In genomic region chr3:29240248-29240647, GRCh38 we compare ENCODE assay signal across 13 cellular contexts. TPM values are rescaled to one million over a fixed set of nuclear protein-coding genes. Genes with fewer than 3 reads are reported as not detected.
A peak's percentile ranks its signal among the peaks of the same experiment; 100 is the strongest.
DNase-seq lines count a peak whose midpoint lies in the region; ATAC-seq, FAIRE-seq and TF ChIP-seq lines count a peak whose summit lies in the region.
"Had no signal": no experiment of that assay in that cellular context is flagged by ENCODE, and none has a peak within 500 bp of the region (broad histone marks: within the 10 kb centered on the region; RNA-seq: fewer than 3 reads in every experiment).

No MANE protein-coding gene starts in this region.

- no peak for ATAC-seq in GM21786 (IDR thresholded peaks at IDR 0.05; ENCODE audit: unreplicated experiment)
- no peak for ATAC-seq in HG03565 (IDR thresholded peaks at IDR 0.05; ENCODE audit: unreplicated experiment)

- H3K4me3 ChIP-seq in NB4 (ENCODE audit: low read depth, low read length), result no peak overlapping the region
- no peak overlapping the region for H3K4me3 ChIP-seq in bronchial epithelial cell (ENCODE audit: low read depth, low read length)
- H3K4me3 ChIP-seq: coronary artery had no signal

- no peak for TF ChIP-seq POLR2A in NB4 (IDR thresholded peaks at IDR 0.05; ENCODE audit: extremely low read depth, insufficient read length)

- TF ChIP-seq CTCF in NB4 (IDR thresholded peaks at IDR 0.05; ENCODE audit: low read depth, low read length) (no peak), bronchial epithelial cell (IDR thresholded peaks at IDR 0.05; ENCODE audit: insufficient read depth, low read length, severe bottlenecking) (no peak)

- DNase-seq in CD1c-positive myeloid dendritic cell (ENCODE audit: extremely low spot score), result peak; percentile 11
- peak; percentile 3 for DNase-seq in NB4 (ENCODE audit: low read depth)
- peak; percentile 77 for DNase-seq in bronchial epithelial cell (ENCODE audit: low read depth)
- DNase-seq in medulla oblongata (ENCODE audit: extremely low spot score), result peak; percentile 4
- no peak for DNase-seq in HK-2 (ENCODE audit: unreplicated experiment)
- no peak for DNase-seq in stimulated activated CD4-positive, alpha-beta T cell treated with anti-CD3 and anti-CD28 coated beads, Interleukin-1b, Interleukin-23, amount 100 ng/mL, for 48 hours
- DNase-seq: naive B cell; NCI-H187; OCI-M1; stimulated activated CD4-positive, alpha-beta T cell treated with anti-CD3 and anti-CD28 coated beads, Interleukin-2, amount 100 ng/mL, for 24 hours had no signal

- no peaks in the 10 kb centered on the region for H3K27me3 ChIP-seq in bronchial epithelial cell (ENCODE audit: control insufficient read depth, insufficient read depth, low read length)

- no peaks in the 10 kb centered on the region for H3K36me3 ChIP-seq in bronchial epithelial cell (ENCODE audit: control insufficient read depth, insufficient read depth, low read length)

- FAIRE-seq in bronchial epithelial cell (lab: Jason Lieb, UNC), result peak; percentile 75

RNA-seq across cellular contexts. Expression of gene RBMS3, which starts 40.6 kb away (rescaled TPM):
- 3.4 and 5.9 TPM in 2 replicates for total RNA-seq in bronchial epithelial cell

Comparison
In these comparisons a context has a peak if more than half of its experiments do, and no peak if none do; other contexts are left out.
1. DNase-seq: peak in CD1c-positive myeloid dendritic cell (single experiment), NB4 (single experiment), bronchial epithelial cell (single experiment) and medulla oblongata (single experiment); none in HK-2 (single experiment) and stimulated activated CD4-positive, alpha-beta T cell treated with anti-CD3 and anti-CD28 coated beads, Interleukin-1b, Interleukin-23, amount 100 ng/mL, for 48 hours (single experiment).